In genomic region chr16:85145734-85146531, GRCh38 we compare ENCODE assay signal across 13 cellular contexts. TPM values are rescaled to one million over a fixed set of nuclear protein-coding genes. Genes with fewer than 3 reads are reported as not detected.
DNase-seq lines count a peak whose midpoint lies in the region; ATAC-seq and TF ChIP-seq lines count a peak whose summit lies in the region.
"Had no signal": no experiment of that assay in that cellular context is flagged by ENCODE, and none has a peak within 500 bp of the region (broad histone marks: within the 10 kb centered on the region; RNA-seq: fewer than 3 reads in every experiment).

No MANE protein-coding gene starts in this region.

- H3K27ac ChIP-seq in Karpas-422 (ENCODE audit: low read length) (no peak overlapping the region), SJCRH30 (peak overlapping the region; percentile 80; the same call in 1 of the 2 replicates), parathyroid adenoma (peak overlapping the region; percentile 95), brain microvascular endothelial cell (no peak overlapping the region)

- H3K9ac ChIP-seq in Karpas-422 (ENCODE audit: low read length) = no peak overlapping the region
- H3K9ac ChIP-seq in parathyroid adenoma = no peak overlapping the region

- TF ChIP-seq CTCF in parathyroid adenoma (IDR thresholded peaks at IDR 0.05) (no peak), brain microvascular endothelial cell (IDR thresholded peaks at IDR 0.05; ENCODE audit: low read depth, low read length, missing control alignments) (no peak), osteocyte (IDR thresholded peaks at IDR 0.05) (no peak)

- intact Hi-C loops in left ventricle myocardium superior (cut with micrococcal nuclease) = no loop called here

- H3K9me3 Mint-ChIP-seq in osteocyte (ENCODE audit: unreplicated experiment) = no peaks in the 10 kb centered on the region

- H3K36me3 ChIP-seq in Karpas-422 (ENCODE audit: insufficient read depth, low read length) (no peaks in the 10 kb centered on the region), SJCRH30 (no peaks in the 10 kb centered on the region), parathyroid adenoma (ENCODE audit: control insufficient read depth, insufficient read depth, low read length) (no peaks in the 10 kb centered on the region), brain microvascular endothelial cell (replicated peaks) (no peaks in the 10 kb centered on the region)

- no peak overlapping the region for H3K4me3 Mint-ChIP-seq in osteocyte (ENCODE audit: unreplicated experiment)
- H3K4me3 Mint-ChIP-seq: CD4-positive, CD25-positive, alpha-beta regulatory T cell had no signal

- H3K27me3 ChIP-seq in Karpas-422 (ENCODE audit: low read length) = no peaks in the 10 kb centered on the region
- no peaks in the 10 kb centered on the region for H3K27me3 ChIP-seq in SJCRH30
- H3K27me3 ChIP-seq in parathyroid adenoma (ENCODE audit: control insufficient read depth, insufficient read depth, low read length) = no peaks in the 10 kb centered on the region
- no peaks in the 10 kb centered on the region for H3K27me3 ChIP-seq in brain microvascular endothelial cell (replicated peaks)

- H3K4me1 ChIP-seq in Karpas-422 (ENCODE audit: low read length) (peaks cover 15% of the 10 kb centered on the region), SJCRH30 (peaks cover 53% of the 10 kb centered on the region), parathyroid adenoma (peaks cover 73% of the 10 kb centered on the region)

- no peak for ATAC-seq in left ventricle myocardium superior

- H3K4me1 Mint-ChIP-seq in osteocyte (ENCODE audit: unreplicated experiment) = peaks cover 38% of the 10 kb centered on the region
- H3K4me1 Mint-ChIP-seq: CD4-positive, CD25-positive, alpha-beta regulatory T cell had no signal

- H3K4me3 ChIP-seq in Karpas-422 (ENCODE audit: low read length) (no peak overlapping the region), SJCRH30 (no peak overlapping the region; the same call in 1 of the 2 replicates), parathyroid adenoma (ENCODE audit: low read depth, low read length) (no peak overlapping the region), brain microvascular endothelial cell (ENCODE audit: low read depth, low read length) (no peak overlapping the region)

- in situ Hi-C loops in brain microvascular endothelial cell (cut with HindIII; ENCODE audit: low pct_ligation_motif_present, low sequenced_read_pairs) = no loop called here

- H4K20me1 ChIP-seq in Karpas-422 (ENCODE audit: insufficient read depth, low read depth, low read length) = no peaks in the 10 kb centered on the region

- H3K27me3 Mint-ChIP-seq in osteocyte (ENCODE audit: unreplicated experiment) = no peaks in the 10 kb centered on the region
- H3K27me3 Mint-ChIP-seq: CD4-positive, CD25-positive, alpha-beta regulatory T cell had no signal

- H3K9me2 ChIP-seq in Karpas-422 (replicated peaks; ENCODE audit: insufficient read depth, low read length) = no peaks in the 10 kb centered on the region

- no peak overlapping the region for H3K27ac Mint-ChIP-seq in osteocyte (ENCODE audit: unreplicated experiment)
- H3K27ac Mint-ChIP-seq: CD4-positive, CD25-positive, alpha-beta regulatory T cell had no signal

- H2AFZ ChIP-seq in Karpas-422 (ENCODE audit: low read length) (no peak overlapping the region), parathyroid adenoma (peak overlapping the region; percentile 21)

- H3K79me2 ChIP-seq in Karpas-422 (ENCODE audit: low read length) (no peaks in the 10 kb centered on the region), parathyroid adenoma (no peaks in the 10 kb centered on the region)

- peak; percentile 33 for DNase-seq in Karpas-422
- DNase-seq in SJCRH30 = no peak
- peak; percentile 35 for DNase-seq in left ventricle myocardium superior
- no peak for DNase-seq in activated T-cell treated with anti-CD3 and anti-CD28 coated beads, Interleukin-2, amount 50 U/mL, for 1 hour
- DNase-seq in brain microvascular endothelial cell = no peak
- DNase-seq in osteocyte (ENCODE audit: extremely low spot score, unreplicated experiment) = no peak
- DNase-seq: ACHN; CD4-positive, CD25-positive, alpha-beta regulatory T cell; Kasumi-1; NCI-H1105; NCI-H1694; NCI-H524 had no signal

- H3K9me3 ChIP-seq in Karpas-422 (ENCODE audit: low read length) = no peaks in the 10 kb centered on the region
- no peaks in the 10 kb centered on the region for H3K9me3 ChIP-seq in SJCRH30 (replicated peaks)
- H3K9me3 ChIP-seq in parathyroid adenoma (ENCODE audit: control insufficient read depth, low read length) = no peaks in the 10 kb centered on the region

- no peaks in the 10 kb centered on the region for H3K36me3 Mint-ChIP-seq in osteocyte (ENCODE audit: unreplicated experiment)
- H3K36me3 Mint-ChIP-seq: CD4-positive, CD25-positive, alpha-beta regulatory T cell had no signal

- H3K4me2 ChIP-seq in Karpas-422 (ENCODE audit: low read depth, low read length, poor library complexity, severe bottlenecking) (no peak overlapping the region), parathyroid adenoma (ENCODE audit: low read length) (peak overlapping the region; percentile 43)

RNA-seq across cellular contexts. Expression of gene CIBAR2, which starts 33.7 kb away (rescaled TPM):
- total RNA-seq in Karpas-422 (2014; rRNA removed; shearing (Covaris generic); ENCODE audit: low replicate concordance) = not detected in 2 replicates
- total RNA-seq in SJCRH30 (2014; rRNA removed; shearing (Covaris generic)) = 0.04 and 0.41 TPM in 2 replicates
- total RNA-seq in left ventricle myocardium superior (not detected), osteocyte (not detected in 2 replicates)
- total RNA-seq: CD4-positive, CD25-positive, alpha-beta regulatory T cell had no signal

Comparison
In these comparisons a context has a peak if more than half of its experiments do, and no peak if none do; other contexts are left out.
1. DNase-seq: peak in Karpas-422 (single experiment) and left ventricle myocardium superior (single experiment); none in SJCRH30 (0 of 2), activated T-cell treated with anti-CD3 and anti-CD28 coated beads, Interleukin-2, amount 50 U/mL, for 1 hour (single experiment), brain microvascular endothelial cell (single experiment) and osteocyte (single experiment).
2. H3K27ac ChIP-seq: peak in SJCRH30 (single experiment) and parathyroid adenoma (single experiment); none in Karpas-422 (single experiment) and brain microvascular endothelial cell (single experiment).